ENCODE assay signal across 21 cellular contexts in genomic region chr11:130846606-130847005, GRCh38.
DNase-seq lines count a peak whose midpoint lies in the region; ATAC-seq and TF ChIP-seq lines count a peak whose summit lies in the region.
"Had no signal": no experiment of that assay in that cellular context is flagged by ENCODE, and none has a peak within 500 bp of the region (broad histone marks: within the 10 kb centered on the region; RNA-seq: fewer than 3 reads in every experiment).

No MANE protein-coding gene starts in this region.

- H3K9me3 Mint-ChIP-seq in HFFc6 (no peaks in the 10 kb centered on the region), chondrocyte (ENCODE audit: low read depth) (peaks cover 12% of the 10 kb centered on the region)
- H3K9me3 Mint-ChIP-seq: activated CD4-positive, alpha-beta T cell treated with anti-CD3 and anti-CD28 coated beads, Interleukin-2, amount 10 ng/mL, durations not matched to agents 7 days and 5 days; dendritic cell treated with granulocyte-macrophage colony-stimulating factor and Interleukin-4, amounts not matched to agents 40 ng/mL and 50 ng/mL, for 4 days had no signal

- 58% methylated on average over 2 of the region's 2 CpGs for WGBS in right cardiac atrium

- intact Hi-C loops in PC-9 (cut with micrococcal nuclease; ENCODE audit: unreplicated experiment) (loop anchor here (5.0 kb wide), 1 partner anchor 59 kb away; no protein-coding TSS in a partner anchor), dorsolateral prefrontal cortex (cut with DNase I) (no loop called here), right cardiac atrium (cut with DNase I) (no loop called here)

- H3K79me2 ChIP-seq in PC-9 (ENCODE audit: low read depth), result no peaks in the 10 kb centered on the region
- no peaks in the 10 kb centered on the region for H3K79me2 ChIP-seq in osteoblast (ENCODE audit: insufficient read depth, low read length)

- DNase-seq in HFFc6, result peak; percentile 23
- DNase-seq in PC-9, result no peak
- DNase-seq in chondrocyte (ENCODE audit: low spot score), result no peak
- DNase-seq in osteoblast (ENCODE audit: insufficient read length, low spot score, missing footprints), result no peak
- DNase-seq in dorsolateral prefrontal cortex, result no peak
- no peak for DNase-seq in right cardiac atrium
- DNase-seq: activated CD4-positive, alpha-beta T cell treated with anti-CD3 and anti-CD28 coated beads, Interleukin-2, amount 10 ng/mL, durations not matched to agents 7 days and 5 days; activated gamma-delta T cell treated with Interleukin-2 at 50 U/mL for 16 hours; AML-193; COR-L47; DND-41; gastrocnemius medialis; KBM-7; kidney; NCI-H1694 treated with DMSO at 0.1 percent for 48 hours; NCI-H345; nucleus accumbens; stimulated activated CD4-positive, alpha-beta T cell treated with anti-CD3 and anti-CD28 coated beads, Interleukin-15, amount 100 ng/mL, for 24 hours had no signal

- peaks cover 53% of the 10 kb centered on the region for H3K4me1 Mint-ChIP-seq in HFFc6 (ENCODE audit: low read depth)
- peaks cover 51% of the 10 kb centered on the region for H3K4me1 Mint-ChIP-seq in chondrocyte (ENCODE audit: low read depth)
- H3K4me1 Mint-ChIP-seq: activated CD4-positive, alpha-beta T cell treated with anti-CD3 and anti-CD28 coated beads, Interleukin-2, amount 10 ng/mL, durations not matched to agents 7 days and 5 days had no signal

- no peaks in the 10 kb centered on the region for H4K20me1 ChIP-seq in PC-9 (ENCODE audit: insufficient read depth)
- H4K20me1 ChIP-seq in osteoblast (ENCODE audit: insufficient read depth, low read length), result no peaks in the 10 kb centered on the region

- H3K9me3 ChIP-seq in PC-9 (ENCODE audit: insufficient read depth, low read depth) (peaks cover 3% of the 10 kb centered on the region; the same call in 1 of the 2 replicates), osteoblast (ENCODE audit: low read depth, low read length) (no peaks in the 10 kb centered on the region), right cardiac atrium (ENCODE audit: control insufficient read depth, low read length) (no peaks in the 10 kb centered on the region)
- H3K9me3 ChIP-seq: gastrocnemius medialis had no signal

- H3K27ac ChIP-seq in PC-9 (peak overlapping the region; percentile 90), osteoblast (ENCODE audit: low read depth, low read length) (peak overlapping the region; percentile 89), dorsolateral prefrontal cortex (no peak overlapping the region), right cardiac atrium (ENCODE audit: low read length) (no peak overlapping the region)
- H3K27ac ChIP-seq: gastrocnemius medialis had no signal

- H3K27ac Mint-ChIP-seq in HFFc6 (peak overlapping the region; percentile 81), chondrocyte (ENCODE audit: unreplicated experiment) (peak overlapping the region; percentile 85)
- H3K27ac Mint-ChIP-seq: activated CD4-positive, alpha-beta T cell treated with anti-CD3 and anti-CD28 coated beads, Interleukin-2, amount 10 ng/mL, durations not matched to agents 7 days and 5 days; dendritic cell treated with granulocyte-macrophage colony-stimulating factor and Interleukin-4, amounts not matched to agents 40 ng/mL and 50 ng/mL, for 4 days had no signal

- ATAC-seq in HG02973 (IDR thresholded peaks at IDR 0.05; ENCODE audit: unreplicated experiment) (no peak), HG02970 (IDR thresholded peaks at IDR 0.05; ENCODE audit: low FRiP score, unreplicated experiment) (no peak), right cardiac atrium (no peak)
- ATAC-seq: gastrocnemius medialis had no signal

- H3K36me3 ChIP-seq in PC-9 (ENCODE audit: low read depth) (no peaks in the 10 kb centered on the region), osteoblast (ENCODE audit: insufficient read depth, low read length) (no peaks in the 10 kb centered on the region)
- H3K36me3 ChIP-seq: gastrocnemius medialis had no signal

- H3K27me3 Mint-ChIP-seq in HFFc6 (ENCODE audit: insufficient read depth) (no peaks in the 10 kb centered on the region; the same call in 1 of the 2 replicates), chondrocyte (ENCODE audit: low read depth) (no peaks in the 10 kb centered on the region)

- TF ChIP-seq CTCF in HFFc6 (IDR thresholded peaks at IDR 0.05) (no peak), PC-9 (conservative IDR thresholded peaks at IDR 0.05) (no peak), chondrocyte (IDR thresholded peaks at IDR 0.05) (no peak), osteoblast (IDR thresholded peaks at IDR 0.05; ENCODE audit: extremely low read depth, low read depth, low read length) (no peak), dorsolateral prefrontal cortex (IDR thresholded peaks at IDR 0.05 in 54 of 56, conservative IDR thresholded peaks at IDR 0.05 in 2 of 56; ENCODE audit: low read depth in 1 of 56, partially characterized antibody in 56 of 56) (no peak)

- no TSS peak for BruUV-seq in PC-9 (replicated peaks; lab: Mats Ljungman, UMichigan)

- peak overlapping the region; percentile 76; the same call in 1 of the 2 replicates for H3K4me2 ChIP-seq in PC-9
- peak overlapping the region; percentile 79 for H3K4me2 ChIP-seq in osteoblast (ENCODE audit: insufficient read depth, low read length)

- H2AFZ ChIP-seq in PC-9 (no peak overlapping the region), osteoblast (ENCODE audit: low read length) (peak overlapping the region; percentile 56)

- H3K4me3 Mint-ChIP-seq in HFFc6, result 0 out of 2 replicates have a peak overlapping the region, but pooled peaks have one; percentile 6
- no peak overlapping the region for H3K4me3 Mint-ChIP-seq in chondrocyte (ENCODE audit: unreplicated experiment)
- H3K4me3 Mint-ChIP-seq: activated CD4-positive, alpha-beta T cell treated with anti-CD3 and anti-CD28 coated beads, Interleukin-2, amount 10 ng/mL, durations not matched to agents 7 days and 5 days; dendritic cell treated with granulocyte-macrophage colony-stimulating factor and Interleukin-4, amounts not matched to agents 40 ng/mL and 50 ng/mL, for 4 days had no signal

- H3K4me1 ChIP-seq in PC-9 (replicated peaks; ENCODE audit: insufficient read depth) (peaks cover 15% of the 10 kb centered on the region), osteoblast (ENCODE audit: insufficient read depth, low read length) (peaks cover 44% of the 10 kb centered on the region), right cardiac atrium (ENCODE audit: control insufficient read depth, insufficient read depth, low read length) (no peaks in the 10 kb centered on the region)
- H3K4me1 ChIP-seq: gastrocnemius medialis had no signal

- POLR2A ChIA-PET in PC-9 (lab: Charles Lee; ENCODE audit: unreplicated experiment), result no interaction called here

- H3K9me2 ChIP-seq in PC-9 (ENCODE audit: insufficient read depth), result no peaks in the 10 kb centered on the region

- peak overlapping the region; percentile 40; the same call in 1 of the 2 replicates for H3K4me3 ChIP-seq in PC-9
- no peak overlapping the region for H3K4me3 ChIP-seq in osteoblast (ENCODE audit: insufficient read depth, low read length)
- no peak overlapping the region for H3K4me3 ChIP-seq in dorsolateral prefrontal cortex
- no peak overlapping the region for H3K4me3 ChIP-seq in right cardiac atrium (ENCODE audit: low read length)
- H3K4me3 ChIP-seq: gastrocnemius medialis had no signal

- H3F3A ChIP-seq in PC-9 (ENCODE audit: insufficient read depth, low read depth), result peaks cover 9% of the 10 kb centered on the region

- H3K27me3 ChIP-seq in PC-9 (ENCODE audit: insufficient read depth, low read depth), result no peaks in the 10 kb centered on the region
- H3K27me3 ChIP-seq in osteoblast (ENCODE audit: insufficient read depth, low read length), result no peaks in the 10 kb centered on the region
- peaks cover 0 to 9% (median 0%) of the 10 kb centered on the region in 45 donors for H3K27me3 ChIP-seq in dorsolateral prefrontal cortex
- H3K27me3 ChIP-seq in right cardiac atrium (ENCODE audit: control insufficient read depth, insufficient read depth), result no peaks in the 10 kb centered on the region
- H3K27me3 ChIP-seq: gastrocnemius medialis had no signal

- H3K36me3 Mint-ChIP-seq in HFFc6 (ENCODE audit: low read depth), result no peaks in the 10 kb centered on the region
- peaks cover 3% of the 10 kb centered on the region for H3K36me3 Mint-ChIP-seq in chondrocyte (ENCODE audit: low read depth)

- CTCF ChIA-PET in PC-9 (lab: Charles Lee), result no interaction called here

Comparison
In these comparisons a context has a peak if more than half of its experiments do, and no peak if none do; other contexts are left out.
1. H3K27ac ChIP-seq: peak in PC-9 (single experiment) and osteoblast (single experiment); none in dorsolateral prefrontal cortex (0 of 59) and right cardiac atrium (single experiment).